Comparison of ENCODE assay signal across 8 cellular contexts in the genomic region with DNA sequence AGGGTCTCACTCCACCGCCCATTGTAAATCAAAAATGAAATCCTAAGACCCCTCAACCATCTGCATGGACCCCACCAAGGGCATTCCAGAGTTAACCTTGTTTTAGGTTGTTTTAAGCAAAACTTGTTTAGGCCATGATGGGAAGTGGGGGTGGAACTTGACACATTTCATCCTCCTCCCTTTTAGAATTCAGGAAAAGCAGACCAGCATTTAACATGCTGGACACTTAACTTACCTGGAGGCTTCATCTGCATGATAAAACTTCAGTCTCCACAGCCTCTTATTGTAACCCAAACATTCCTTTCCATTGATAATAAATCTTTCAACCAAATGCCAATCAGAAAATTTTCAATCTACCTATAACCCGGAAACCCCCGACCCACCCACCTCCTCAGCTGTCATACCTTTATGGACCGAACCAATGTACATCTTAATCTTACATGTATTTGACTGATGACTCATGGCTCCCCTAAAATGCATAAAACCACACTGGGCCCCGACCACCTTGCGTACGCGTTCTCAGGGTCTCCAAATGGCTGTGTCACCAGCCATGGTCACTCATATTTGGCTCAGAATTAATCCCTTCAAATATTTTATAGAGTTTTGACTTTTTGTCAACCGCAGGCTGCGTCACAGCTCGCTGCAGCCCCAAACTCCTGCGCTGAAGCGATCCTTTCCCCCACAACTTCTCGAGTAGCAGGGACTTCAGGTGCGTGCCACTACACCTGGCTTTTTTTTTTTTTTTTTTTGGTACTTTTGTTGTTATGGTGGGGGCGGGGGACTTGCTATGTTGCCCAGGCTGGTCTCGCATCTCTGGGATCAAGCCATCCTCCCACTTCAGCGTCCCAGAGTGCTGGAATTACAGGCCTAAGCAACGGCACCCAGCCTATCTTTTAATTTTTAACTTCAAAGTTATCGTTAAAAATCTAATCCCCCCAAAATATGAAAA. TPM values are rescaled to one million over a fixed set of nuclear protein-coding genes. Genes with fewer than 3 reads are reported as not detected.
DNase-seq lines count a peak whose midpoint lies in the region; ATAC-seq, FAIRE-seq and TF ChIP-seq lines count a peak whose summit lies in the region.

No MANE protein-coding gene starts in this region.

- H3K27ac Mint-ChIP-seq in activated naive CD4-positive, alpha-beta T cell treated with anti-CD3 and anti-CD28 coated beads, Interleukin-2, amount 50 U/mL, for 24 hours, result peak overlapping the region; percentile 93

- 56% methylated on average over 20 of the region's 20 CpGs for WGBS in GM12878 (ENCODE audit: insufficient coverage, insufficient replicate concordance, low lambda C conversion rate, missing lambda C conversion rate)
- WGBS in mesendoderm (ENCODE audit: extremely low coverage, insufficient coverage, low lambda C conversion rate), result 100% methylated on average over 1 of the region's 20 CpGs
- WGBS in urinary bladder, result 65% methylated on average over 20 of the region's 20 CpGs

- H3K4me3 Mint-ChIP-seq in activated naive CD4-positive, alpha-beta T cell treated with anti-CD3 and anti-CD28 coated beads, Interleukin-2, amount 50 U/mL, for 24 hours, result peak overlapping the region; percentile 94

- no peak for DNase-seq in activated naive CD4-positive, alpha-beta T cell treated with anti-CD3 and anti-CD28 coated beads, Interleukin-2, amount 50 U/mL, for 16 hours
- DNase-seq in GM12878 (ENCODE audit: low read depth, low spot score) (no peak), mesendoderm (peak; percentile 31), midbrain (lab: John Stamatoyannopoulos, UW) (no peak), dedifferentiated amniotic fluid mesenchymal stem cell (ENCODE audit: extremely low spot score) (no peak)
- DNase-seq in stimulated activated CD4-positive, alpha-beta T cell treated with anti-CD3 and anti-CD28 coated beads, Interleukin-12 subunit alpha, Interleukin-12 subunit beta, amount 100 ng/mL, for 4 hours, result no peak

- in situ Hi-C loops in GM12878 (cut with MboI), result no loop called here

- H3K56ac ChIP-seq in mesendoderm (ENCODE audit: low read length), result peak overlapping the region; percentile 68

- POLR2A ChIA-PET in GM12878 (lab: Charles Lee), result interaction anchor here (0.6 kb wide), 1 partner anchor 18 kb away, joined by 4 read pairs; no protein-coding TSS in a partner anchor

- H3K79me1 ChIP-seq in mesendoderm (ENCODE audit: low read length), result no peaks in the 10 kb centered on the region

- H3K9ac ChIP-seq in GM12878 (ENCODE audit: control insufficient read depth, insufficient read depth, low read length) (peak overlapping the region; percentile 86), mesendoderm (ENCODE audit: low read length) (peak overlapping the region; percentile 54)

- H3K4me1 ChIP-seq in GM12878 (ENCODE audit: control insufficient read depth, insufficient read depth, low read length) (peaks cover 5% of the 10 kb centered on the region), mesendoderm (ENCODE audit: control insufficient read depth, low read depth, low read length) (peaks cover 12% of the 10 kb centered on the region), urinary bladder (ENCODE audit: insufficient read depth) (peaks cover 2% of the 10 kb centered on the region)

- peaks cover 13% of the 10 kb centered on the region for H3K79me2 ChIP-seq in GM12878 (ENCODE audit: control insufficient read depth, insufficient read depth, low read length)
- no peaks in the 10 kb centered on the region for H3K79me2 ChIP-seq in mesendoderm (ENCODE audit: control insufficient read depth, insufficient read depth, low read length)

- no peak overlapping the region for H3K4ac ChIP-seq in mesendoderm (ENCODE audit: low read depth, low read length)

- H4K5ac ChIP-seq in mesendoderm (ENCODE audit: low read length), result no peak overlapping the region

- H2AFZ ChIP-seq in GM12878 (ENCODE audit: control insufficient read depth, low read depth, low read length), result 0 out of 2 replicates have a peak overlapping the region, but pooled peaks have one; percentile 88

- H3K27ac ChIP-seq in GM12878 (ENCODE audit: control insufficient read depth, insufficient read depth), result peak overlapping the region; percentile 95
- no peak overlapping the region for H3K27ac ChIP-seq in mesendoderm (ENCODE audit: low read depth, low read length)
- no peak overlapping the region for H3K27ac ChIP-seq in urinary bladder (ENCODE audit: low read depth)

- SMC1A ChIA-PET in GM12878 (lab: Charles Lee; ENCODE audit: uncharacterized antibody, unreplicated experiment), result interaction anchor here (1.4 kb wide), 1 partner anchor 20 kb away, joined by 4 read pairs; no protein-coding TSS in a partner anchor

- no peak overlapping the region for H2BK15ac ChIP-seq in mesendoderm (replicated peaks; ENCODE audit: low read depth)

- TF ChIP-seq EP300 in GM12878 (IDR thresholded peaks at IDR 0.05; ENCODE audit: borderline replicate concordance in 1 of 2, control insufficient read depth in 1 of 2, low read depth in 2 of 2, low read length in 2 of 2), result no peak

- H3K18ac ChIP-seq in mesendoderm (ENCODE audit: low read length), result peak overlapping the region; percentile 86

- H3K4me1 Mint-ChIP-seq in activated naive CD4-positive, alpha-beta T cell treated with anti-CD3 and anti-CD28 coated beads, Interleukin-2, amount 50 U/mL, for 24 hours, result peaks cover 34% of the 10 kb centered on the region

- H3K4me2 ChIP-seq in GM12878 (ENCODE audit: control insufficient read depth, insufficient read depth) (peak overlapping the region; percentile 74), mesendoderm (ENCODE audit: low read length) (peak overlapping the region; percentile 53)

- FAIRE-seq in GM12878 (lab: Jason Lieb, UNC), result no peak

- no peaks in the 10 kb centered on the region for H4K20me1 ChIP-seq in GM12878 (ENCODE audit: control insufficient read depth, insufficient read depth)

- no peak overlapping the region for H2BK120ac ChIP-seq in mesendoderm (ENCODE audit: low read depth, low read length)

- TF ChIP-seq CTCF in GM12878 (IDR thresholded peaks at IDR 0.05 in 2 of 3, conservative IDR thresholded peaks at IDR 0.05 in 1 of 3; ENCODE audit: control insufficient read depth in 2 of 3, extremely low read depth in 1 of 3, insufficient read depth in 1 of 3, low read depth in 3 of 3, low read length in 3 of 3), result no peak

- BruUV-seq in GM12878 (replicated peaks; lab: Mats Ljungman, UMichigan), result no TSS peak

- H3K23ac ChIP-seq in mesendoderm (ENCODE audit: low read length), result no peak overlapping the region

- no peaks in the 10 kb centered on the region for H3K9me3 Mint-ChIP-seq in activated naive CD4-positive, alpha-beta T cell treated with anti-CD3 and anti-CD28 coated beads, Interleukin-2, amount 50 U/mL, for 24 hours

- no peak overlapping the region for H2AK5ac ChIP-seq in mesendoderm (ENCODE audit: low read length)

- RAD21 ChIA-PET in GM12878 (lab: Charles Lee; ENCODE audit: unreplicated experiment), result no interaction called here

- H3K9me3 ChIP-seq in GM12878 (replicated peaks; ENCODE audit: control insufficient read depth, insufficient read depth, low read length), result no peaks in the 10 kb centered on the region

- TF ChIP-seq POLR2A in GM12878 (IDR thresholded peaks at IDR 0.05; ENCODE audit: low read depth, low read length), result no peak

- H3K27me3 ChIP-seq in GM12878 (replicated peaks in 1 of 2; ENCODE audit: control insufficient read depth in 2 of 2, insufficient read depth in 2 of 2, low read length in 1 of 2) (no peaks in the 10 kb centered on the region), mesendoderm (ENCODE audit: insufficient read depth, low read length, poor library complexity) (no peaks in the 10 kb centered on the region)

- intact Hi-C loops in GM12878 (cut with micrococcal nuclease; ENCODE audit: unreplicated experiment), result loop anchor here (5.0 kb wide), 1 partner anchor 55 kb away; a partner anchor contains a TSS

- no peak overlapping the region for H4K8ac ChIP-seq in mesendoderm (ENCODE audit: low read depth, low read length)

- H3K36me3 Mint-ChIP-seq in activated naive CD4-positive, alpha-beta T cell treated with anti-CD3 and anti-CD28 coated beads, Interleukin-2, amount 50 U/mL, for 24 hours, result peaks cover 4% of the 10 kb centered on the region

- H3K4me3 ChIP-seq in GM12878 (peak overlapping the region; percentile 88), mesendoderm (ENCODE audit: low read length) (no peak overlapping the region), urinary bladder (ENCODE audit: low read depth, low read length) (peak overlapping the region; percentile 82)

- H3K36me3 ChIP-seq in GM12878 (ENCODE audit: control insufficient read depth in 2 of 2, insufficient read depth in 2 of 2, low read length in 1 of 2) (peaks cover 0 to 1% of the 10 kb centered on the region in 2 experiments; a peak in 3 of 4 replicates), mesendoderm (ENCODE audit: control insufficient read depth, insufficient read depth, low read length) (no peaks in the 10 kb centered on the region), urinary bladder (ENCODE audit: insufficient read depth) (no peaks in the 10 kb centered on the region)

- TF ChIP-seq RAD21 in GM12878 (IDR thresholded peaks at IDR 0.05; ENCODE audit: insufficient read depth, low read depth, low read length), result no peak

- no peak for ATAC-seq in GM12878

- CTCF ChIA-PET in GM12878 (lab: Yijun Ruan, JAX), result no interaction called here

- no peak overlapping the region for H2BK5ac ChIP-seq in mesendoderm (ENCODE audit: low read length)

- no peaks in the 10 kb centered on the region for H3K27me3 Mint-ChIP-seq in activated naive CD4-positive, alpha-beta T cell treated with anti-CD3 and anti-CD28 coated beads, Interleukin-2, amount 50 U/mL, for 24 hours

RNA-seq across cellular contexts. Expression of a gene that starts 0.9 kb away (rescaled TPM):
- 62.0 and 65.4 TPM in 2 replicates for total RNA-seq in GM12878 (2013; cell fraction: nucleolus; rRNA removed)
- total RNA-seq in GM12878 (2014; rRNA removed) (24.9 and 26.4 TPM in 2 replicates), GM12878 (2014; rRNA removed; fragmentation: Illumina TruSeq; extraction: Trizol) (14.5 and 17.5 TPM in 2 replicates), GM12878 (2021) (24.0 and 31.5 TPM in 2 replicates), urinary bladder (25.4 TPM)
- 12.3 TPM for polyA plus RNA-seq in GM12878 (2011; ENCODE audit: low read depth)
- polyA plus RNA-seq in GM12878 (2011; rRNA removed) (32.3 and 33.5 TPM in 2 replicates), GM12878 (2014; fragmentation: Illumina TruSeq; extraction: Trizol) (18.6 and 19.5 TPM in 2 replicates), GM12878 (2014; fragmentation: Nextera tagmentation; extraction: Ambion mirVana) (10 to 100 TPM; 13.8 to 15.6 TPM), GM12878 (2014; rRNA removed) (27.7 and 33.6 TPM in 2 replicates), GM12878 (2016; fragmentation: Nextera tagmentation; extraction: Ambion mirVana) (10 to 100 TPM; 30.3 to 34.5 TPM), urinary bladder (31.7 TPM)
- polyA plus RNA-seq in GM12878 (2011; cell fraction: cytosol; rRNA removed), result 16.8 and 24.6 TPM in 2 replicates
- 75.7 and 80.6 TPM in 2 replicates for polyA plus RNA-seq in GM12878 (2011; cell fraction: nucleus; rRNA removed)
- 14.2 and 17.6 TPM in 2 replicates for polyA plus RNA-seq in GM12878 (2012)
- polyA minus RNA-seq in GM12878 (2011; rRNA and poly(A)+ RNA removed), result 22.8 and 26.5 TPM in 2 replicates
- 7.2 and 12.5 TPM in 2 replicates for polyA minus RNA-seq in GM12878 (2011; cell fraction: cytosol; rRNA and poly(A)+ RNA removed)
- 21.8 and 43.2 TPM in 2 replicates for polyA minus RNA-seq in GM12878 (2011; cell fraction: nucleus; rRNA and poly(A)+ RNA removed)
- 6.4 TPM for polyA plus RNA-seq in mesendoderm (2013, experiment 1 of 2)
- 5.0 TPM for polyA plus RNA-seq in mesendoderm (2013, experiment 2 of 2)

RNA-seq across cellular contexts. Expression of a gene that starts 56.0 kb away (rescaled TPM):
- 23.6 and 24.0 TPM in 2 replicates for total RNA-seq in GM12878 (2013; cell fraction: nucleolus; rRNA removed)
- 17.8 and 21.1 TPM in 2 replicates for total RNA-seq in GM12878 (2014; rRNA removed)
- 19.0 and 19.9 TPM in 2 replicates for total RNA-seq in GM12878 (2014; rRNA removed; fragmentation: Illumina TruSeq; extraction: Trizol)
- total RNA-seq in GM12878 (2021), result 14.4 and 15.1 TPM in 2 replicates
- 10.6 TPM for polyA plus RNA-seq in GM12878 (2011; ENCODE audit: low read depth)
- 20.4 and 25.7 TPM in 2 replicates for polyA plus RNA-seq in GM12878 (2011; rRNA removed)
- 17.4 and 20.5 TPM in 2 replicates for polyA plus RNA-seq in GM12878 (2011; cell fraction: cytosol; rRNA removed)
- 10.6 and 13.5 TPM in 2 replicates for polyA plus RNA-seq in GM12878 (2011; cell fraction: nucleus; rRNA removed)
- 15.8 and 16.9 TPM in 2 replicates for polyA plus RNA-seq in GM12878 (2012)
- 15.4 and 18.1 TPM in 2 replicates for polyA plus RNA-seq in GM12878 (2014; fragmentation: Illumina TruSeq; extraction: Trizol)
- polyA plus RNA-seq in GM12878 (2014; fragmentation: Nextera tagmentation; extraction: Ambion mirVana), result 10 to 100 TPM in 1 of 2 experiments, 1 to 10 TPM in 1; 8.5 to 12.1 TPM
- 17.4 and 20.1 TPM in 2 replicates for polyA plus RNA-seq in GM12878 (2014; rRNA removed)
- 10 to 100 TPM; 22.0 to 24.0 TPM for polyA plus RNA-seq in GM12878 (2016; fragmentation: Nextera tagmentation; extraction: Ambion mirVana)
- 13.7 and 15.6 TPM in 2 replicates for polyA minus RNA-seq in GM12878 (2011; rRNA and poly(A)+ RNA removed)
- polyA minus RNA-seq in GM12878 (2011; cell fraction: cytosol; rRNA and poly(A)+ RNA removed), result 6.0 and 9.0 TPM in 2 replicates
- 8.1 and 9.9 TPM in 2 replicates for polyA minus RNA-seq in GM12878 (2011; cell fraction: nucleus; rRNA and poly(A)+ RNA removed)
- polyA plus RNA-seq in mesendoderm (2013, experiment 1 of 2), result 35.3 TPM
- 36.3 TPM for polyA plus RNA-seq in mesendoderm (2013, experiment 2 of 2)
- 39.1 TPM for total RNA-seq in urinary bladder
- 46.0 TPM for polyA plus RNA-seq in urinary bladder
